19 cellular contexts compared by ENCODE assay signal in the genomic region with DNA sequence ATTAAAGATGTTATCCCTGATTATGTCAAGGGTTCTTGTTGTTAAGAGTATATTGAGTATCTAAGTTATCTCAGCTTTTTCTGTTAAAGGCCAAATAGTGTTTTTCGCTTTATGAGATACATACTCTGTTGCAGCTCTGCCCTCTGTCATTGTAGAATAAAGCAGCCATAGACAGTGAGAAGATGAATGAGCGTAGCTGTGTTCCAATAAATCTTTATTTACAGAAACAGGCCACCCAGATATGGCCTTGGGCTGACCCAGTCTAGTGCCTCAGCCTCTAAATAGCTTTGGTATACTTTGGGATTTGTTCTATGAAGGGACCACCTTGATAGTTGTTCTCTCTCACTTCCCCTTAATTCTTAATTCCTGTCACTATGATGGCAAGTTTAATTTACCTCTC.
DNase-seq lines count a peak whose midpoint lies in the region; ATAC-seq, FAIRE-seq and TF ChIP-seq lines count a peak whose summit lies in the region.
"Had no signal": no experiment of that assay in that cellular context is flagged by ENCODE, and none has a peak within 500 bp of the region (broad histone marks: within the 10 kb centered on the region; RNA-seq: fewer than 3 reads in every experiment).

No MANE protein-coding gene starts in this region.

- no peak for ATAC-seq in activated T-helper 17 cell treated with anti-CD3 and anti-CD28 coated beads, Interleukin-2, amount 50 U/mL, for 72 hours (replicated peaks)
- no peak for ATAC-seq in effector memory CD8-positive, alpha-beta T cell (replicated peaks)
- ATAC-seq: HCT116 had no signal

- CTCF ChIA-PET in Calu3 (lab: Charles Lee): interaction anchor here (0.6 kb wide), 1 partner anchor 36 kb away, joined by 3 read pairs; no protein-coding TSS in a partner anchor

- no peaks in the 10 kb centered on the region for H3K27me3 Mint-ChIP-seq in activated T-cell treated with anti-CD3 and anti-CD28 coated beads, Interleukin-2, amount 50 U/mL, for 24 hours
- H3K27me3 Mint-ChIP-seq in Calu3 (ENCODE audit: unreplicated experiment): no peaks in the 10 kb centered on the region
- no peaks in the 10 kb centered on the region for H3K27me3 Mint-ChIP-seq in activated T-helper 17 cell treated with anti-CD3 and anti-CD28 coated beads, Interleukin-2, amount 50 U/mL, for 72 hours
- no peaks in the 10 kb centered on the region for H3K27me3 Mint-ChIP-seq in effector memory CD8-positive, alpha-beta T cell
- H3K27me3 Mint-ChIP-seq: CD4-positive, alpha-beta memory T cell; IgD-negative memory B cell had no signal

- H3K36me3 Mint-ChIP-seq in activated T-cell treated with anti-CD3 and anti-CD28 coated beads, Interleukin-2, amount 50 U/mL, for 24 hours (ENCODE audit: low read depth): peaks cover 97% of the 10 kb centered on the region
- H3K36me3 Mint-ChIP-seq in Calu3 (ENCODE audit: insufficient read depth, unreplicated experiment): peaks cover 97% of the 10 kb centered on the region
- H3K36me3 Mint-ChIP-seq in activated T-helper 17 cell treated with anti-CD3 and anti-CD28 coated beads, Interleukin-2, amount 50 U/mL, for 72 hours (ENCODE audit: low read depth): peaks cover 97% of the 10 kb centered on the region
- H3K36me3 Mint-ChIP-seq in effector memory CD8-positive, alpha-beta T cell (ENCODE audit: insufficient read depth): peaks cover 90% of the 10 kb centered on the region

- FAIRE-seq in D721Med (lab: Jason Lieb, UNC): no peak
- FAIRE-seq: G401.6, HTR-8/SVneo had no signal

- peaks cover 11% of the 10 kb centered on the region for H3K4me1 Mint-ChIP-seq in activated T-cell treated with anti-CD3 and anti-CD28 coated beads, Interleukin-2, amount 50 U/mL, for 24 hours (ENCODE audit: low read depth)
- H3K4me1 Mint-ChIP-seq in Calu3 (ENCODE audit: low read depth, unreplicated experiment): peaks cover 21% of the 10 kb centered on the region
- H3K4me1 Mint-ChIP-seq in activated T-helper 17 cell treated with anti-CD3 and anti-CD28 coated beads, Interleukin-2, amount 50 U/mL, for 72 hours: no peaks in the 10 kb centered on the region
- peaks cover 1 to 12% of the 10 kb centered on the region in 2 donors for H3K4me1 Mint-ChIP-seq in effector memory CD8-positive, alpha-beta T cell (ENCODE audit: low read depth in 2 of 2)
- H3K4me1 Mint-ChIP-seq: CD14-positive monocyte had no signal

- intact Hi-C loops in Calu3 (cut with micrococcal nuclease; ENCODE audit: unreplicated experiment): no loop called here

- no TSS peak for BruUV-seq in Calu3 (replicated peaks; lab: Mats Ljungman, UMichigan)

- no peaks in the 10 kb centered on the region for H3K9me3 Mint-ChIP-seq in activated T-cell treated with anti-CD3 and anti-CD28 coated beads, Interleukin-2, amount 50 U/mL, for 24 hours
- no peaks in the 10 kb centered on the region for H3K9me3 Mint-ChIP-seq in Calu3 (ENCODE audit: low read depth, unreplicated experiment)
- no peaks in the 10 kb centered on the region for H3K9me3 Mint-ChIP-seq in activated T-helper 17 cell treated with anti-CD3 and anti-CD28 coated beads, Interleukin-2, amount 50 U/mL, for 72 hours
- no peaks in the 10 kb centered on the region for H3K9me3 Mint-ChIP-seq in effector memory CD8-positive, alpha-beta T cell
- H3K9me3 Mint-ChIP-seq: CD14-positive monocyte; CD4-positive, alpha-beta memory T cell; HFFc6; IgD-negative memory B cell had no signal

- no peak for DNase-seq in activated T-cell treated with anti-CD3 and anti-CD28 coated beads, Interleukin-2, amount 50 U/mL, for 24 hours
- no peak for DNase-seq in activated T-cell treated with anti-CD3 and anti-CD28 coated beads for 4 hours
- no peak for DNase-seq in Calu3
- DNase-seq in effector memory CD8-positive, alpha-beta T cell: no peak
- DNase-seq in DMS153 treated with DMSO at 0.1 percent for 48 hours (lab: John Stamatoyannopoulos, UW; ENCODE audit: unreplicated experiment): no peak
- DNase-seq in NCI-H2227 treated with DMSO at 0.1 percent for 48 hours (lab: John Stamatoyannopoulos, UW): no peak
- no peak for DNase-seq in D721Med (ENCODE audit: insufficient read length, low spot score)
- DNase-seq: 8988T; CD4-positive, alpha-beta memory T cell; DMS 273 treated with DMSO at 0.1 percent for 48 hours; GOT3; H7; HFFc6 had no signal

- no peak for TF ChIP-seq CTCF in Calu3 (IDR thresholded peaks at IDR 0.05; ENCODE audit: unreplicated experiment)
- TF ChIP-seq CTCF in D721Med (IDR thresholded peaks at IDR 0.05; ENCODE audit: insufficient read depth, missing control alignments): no peak

- H3K27ac Mint-ChIP-seq in activated T-cell treated with anti-CD3 and anti-CD28 coated beads, Interleukin-2, amount 50 U/mL, for 24 hours: peak overlapping the region; percentile 13
- peak overlapping the region; percentile 52 for H3K27ac Mint-ChIP-seq in Calu3 (ENCODE audit: unreplicated experiment)
- peak overlapping the region; percentile 27 for H3K27ac Mint-ChIP-seq in activated T-helper 17 cell treated with anti-CD3 and anti-CD28 coated beads, Interleukin-2, amount 50 U/mL, for 72 hours
- H3K27ac Mint-ChIP-seq in effector memory CD8-positive, alpha-beta T cell: peak overlapping the region; percentile 41 to 70
- H3K27ac Mint-ChIP-seq: CD14-positive monocyte, HFFc6 had no signal

- no peak overlapping the region for H3K4me3 Mint-ChIP-seq in activated T-cell treated with anti-CD3 and anti-CD28 coated beads, Interleukin-2, amount 50 U/mL, for 24 hours
- H3K4me3 Mint-ChIP-seq in Calu3 (ENCODE audit: low read depth, unreplicated experiment): no peak overlapping the region
- no peak overlapping the region for H3K4me3 Mint-ChIP-seq in activated T-helper 17 cell treated with anti-CD3 and anti-CD28 coated beads, Interleukin-2, amount 50 U/mL, for 72 hours
- H3K4me3 Mint-ChIP-seq in effector memory CD8-positive, alpha-beta T cell: no peak overlapping the region
- H3K4me3 Mint-ChIP-seq: CD14-positive monocyte; CD4-positive, alpha-beta memory T cell; HFFc6; IgD-negative memory B cell had no signal
